28 cellular contexts compared by ENCODE assay signal in genomic region chr3:110261141-110261540, GRCh38.
"Had no signal": no experiment of that assay in that cellular context is flagged by ENCODE, and none has a peak within 500 bp of the region (broad histone marks: within the 10 kb centered on the region; RNA-seq: fewer than 3 reads in every experiment).

No MANE protein-coding gene starts in this region.

- DNase-seq: activated CD4-positive, alpha-beta T cell treated with anti-CD3 and anti-CD28 coated beads for 4 hours; activated CD4-positive, alpha-beta T cell treated with anti-CD3 and anti-CD28 coated beads, Interleukin-2, amount 50 U/mL, for 4 hours; activated effector memory CD4-positive, alpha-beta T cell treated with anti-CD3 and anti-CD28 coated beads, Interleukin-2, amount 50 U/mL, for 16 hours; activated naive CD4-positive, alpha-beta T cell treated with anti-CD3 and anti-CD28 coated beads for 36 hours; activated naive CD8-positive, alpha-beta T cell treated with anti-CD3 and anti-CD28 coated beads for 36 hours; cerebellar nuclear complex; colonic mucosa; effector memory CD8-positive, alpha-beta T cell; erythroblast; foreskin fibroblast; heart left ventricle; hypothalamus; immature natural killer cell; kidney; left colon; midbrain; naive thymus-derived CD8-positive, alpha-beta T cell; nucleus accumbens; pancreas; stimulated activated CD4-positive, alpha-beta T cell treated with anti-CD3 and anti-CD28 coated beads, Interleukin-2, amount 100 ng/mL, for 48 hours; stimulated activated naive CD8-positive, alpha-beta T cell treated with anti-CD3 and anti-CD28 coated beads, Interleukin-15, Interleukin-2, amounts not matched to agents 100 U/mL and 50 U/mL, for 24 hours; T-helper 9 cell; testis; transverse colon had no signal

- H3K4me3 ChIP-seq: ascending aorta, cardiac muscle cell, colonic mucosa, heart left ventricle, pancreas, right atrium auricular region, testis, transverse colon had no signal

- H3K27ac ChIP-seq: ascending aorta, cardiac muscle cell, colonic mucosa, heart left ventricle, pancreas, right atrium auricular region, testis, transverse colon, VCaP had no signal

- H3K36me3 ChIP-seq: ascending aorta, cardiac muscle cell, colonic mucosa, heart left ventricle, pancreas, right atrium auricular region, transverse colon had no signal

- H3K4me1 ChIP-seq: ascending aorta, colonic mucosa, heart left ventricle, pancreas, right atrium auricular region, testis, transverse colon had no signal

- H3K27me3 ChIP-seq: ascending aorta, cardiac muscle cell, colonic mucosa, heart left ventricle, pancreas, right atrium auricular region, testis, transverse colon had no signal

- H3K9me3 ChIP-seq: ascending aorta, colonic mucosa, heart left ventricle, pancreas, right atrium auricular region, testis, transverse colon had no signal
